13 cellular contexts compared by ENCODE assay signal in genomic region chr15:94083467-94083991, GRCh38.
A peak's percentile ranks its signal among the peaks of the same experiment; 100 is the strongest.
DNase-seq lines count a peak whose midpoint lies in the region; ATAC-seq and TF ChIP-seq lines count a peak whose summit lies in the region.
"Had no signal": no experiment of that assay in that cellular context is flagged by ENCODE, and none has a peak within 500 bp of the region (broad histone marks: within the 10 kb centered on the region; RNA-seq: fewer than 3 reads in every experiment).

No MANE protein-coding gene starts in this region.

- H3K27me3 ChIP-seq in A673 (replicated peaks; ENCODE audit: insufficient read depth, low read depth, low read length, poor library complexity) (no peaks in the 10 kb centered on the region), muscle layer of colon (ENCODE audit: control insufficient read depth in 1 of 2, insufficient read depth in 2 of 2, low read length in 2 of 2) (no peaks in the 10 kb centered on the region)
- H3K27me3 ChIP-seq: thyroid gland had no signal

- H3K4me3 ChIP-seq in A673 (ENCODE audit: low read depth, low read length, poor library complexity, severe bottlenecking): no peak overlapping the region
- H3K4me3 ChIP-seq in choroid plexus epithelial cell (ENCODE audit: low read depth, low read length): no peak overlapping the region
- no peak overlapping the region for H3K4me3 ChIP-seq in muscle layer of colon (ENCODE audit: low read depth in 1 of 2, low read length in 2 of 2)
- H3K4me3 ChIP-seq: psoas muscle, thyroid gland had no signal

- intact Hi-C loops in A673 (cut with micrococcal nuclease; ENCODE audit: unreplicated experiment): no loop called here

- H3K4me1 Mint-ChIP-seq in T-helper 2 cell treated with Interferon-gamma antibody and Interleukin-4, amounts not matched to agents 5 μg/mL and 100 μg/mL, for 36 hours (ENCODE audit: low read depth): no peaks in the 10 kb centered on the region
- H3K4me1 Mint-ChIP-seq: memory B cell had no signal

- TF ChIP-seq CTCF in A673 (conservative IDR thresholded peaks at IDR 0.05; ENCODE audit: low read depth, low read length) (no peak), choroid plexus epithelial cell (conservative IDR thresholded peaks at IDR 0.05; ENCODE audit: low read depth, low read length) (peak; percentile 13)

- H3K9ac ChIP-seq in muscle layer of colon (ENCODE audit: low read length): no peak overlapping the region

- H3K9me3 Mint-ChIP-seq in T-helper 2 cell treated with Interferon-gamma antibody and Interleukin-4, amounts not matched to agents 5 μg/mL and 100 μg/mL, for 36 hours: no peaks in the 10 kb centered on the region
- H3K9me3 Mint-ChIP-seq: memory B cell had no signal

- no peaks in the 10 kb centered on the region for H3K36me3 Mint-ChIP-seq in T-helper 2 cell treated with Interferon-gamma antibody and Interleukin-4, amounts not matched to agents 5 μg/mL and 100 μg/mL, for 36 hours (ENCODE audit: low read depth)
- H3K36me3 Mint-ChIP-seq: memory B cell had no signal

- H3K27ac ChIP-seq in A673 (ENCODE audit: low read depth, low read length, poor library complexity, severe bottlenecking) (peak overlapping the region; percentile 84), muscle layer of colon (ENCODE audit: low read depth, low read length) (peak overlapping the region; percentile 71)
- H3K27ac ChIP-seq: psoas muscle, thyroid gland had no signal

- no TSS peak for BruUV-seq in A673 (replicated peaks; lab: Mats Ljungman, UMichigan)

- no peak overlapping the region for H3K4me3 Mint-ChIP-seq in T-helper 2 cell treated with Interferon-gamma antibody and Interleukin-4, amounts not matched to agents 5 μg/mL and 100 μg/mL, for 36 hours
- H3K4me3 Mint-ChIP-seq: memory B cell had no signal

- H3K27me3 Mint-ChIP-seq in T-helper 2 cell treated with Interferon-gamma antibody and Interleukin-4, amounts not matched to agents 5 μg/mL and 100 μg/mL, for 36 hours (ENCODE audit: low read depth): peaks cover 2% of the 10 kb centered on the region

- peaks cover 74% of the 10 kb centered on the region for H3K4me1 ChIP-seq in A673 (ENCODE audit: insufficient read depth, low read length, poor library complexity, severe bottlenecking)
- H3K4me1 ChIP-seq in muscle layer of colon (ENCODE audit: insufficient read depth, low read length): peaks cover 45% of the 10 kb centered on the region
- H3K4me1 ChIP-seq: psoas muscle, thyroid gland had no signal

- H3K36me3 ChIP-seq in A673 (ENCODE audit: insufficient read depth, low read length, poor library complexity, severe bottlenecking) (no peaks in the 10 kb centered on the region), muscle layer of colon (ENCODE audit: insufficient read depth, low read length) (no peaks in the 10 kb centered on the region)
- H3K36me3 ChIP-seq: thyroid gland had no signal

- ATAC-seq in HG03039 (IDR thresholded peaks at IDR 0.05; ENCODE audit: unreplicated experiment) (no peak), GM19395 (IDR thresholded peaks at IDR 0.05; ENCODE audit: unreplicated experiment) (no peak)
- ATAC-seq: Panc1, psoas muscle had no signal

- H3K9me3 ChIP-seq in A673 (ENCODE audit: low read depth, low read length, poor library complexity, severe bottlenecking): no peaks in the 10 kb centered on the region
- H3K9me3 ChIP-seq in muscle layer of colon (ENCODE audit: low read length): no peaks in the 10 kb centered on the region
- H3K9me3 ChIP-seq: psoas muscle, thyroid gland had no signal

- DNase-seq in A673 (ENCODE audit: low spot score) (peak; percentile 99), HT1080 (ENCODE audit: low read depth) (peak; percentile 74), choroid plexus epithelial cell (ENCODE audit: low read depth) (peak; percentile 60), HUDEP-2 (lab: John Stamatoyannopoulos, UW; ENCODE audit: unreplicated experiment in 76 of 76) (no peak)
- no peak for DNase-seq in T-helper 2 cell treated with Interferon-gamma antibody and Interleukin-4, amounts not matched to agents 5 μg/mL and 100 μg/mL, for 36 hours (ENCODE audit: low spot score)
- DNase-seq: NCI-H2171, psoas muscle, thyroid gland had no signal

- H3K27ac Mint-ChIP-seq in T-helper 2 cell treated with Interferon-gamma antibody and Interleukin-4, amounts not matched to agents 5 μg/mL and 100 μg/mL, for 36 hours: no peak overlapping the region
- H3K27ac Mint-ChIP-seq: memory B cell had no signal

- CTCF ChIA-PET in A673 (lab: Charles Lee): interaction anchor here (0.5 to 2.2 kb wide), 3 partner anchors 36 to 1053 kb away, joined by 6 to 18 read pairs (median 6); no protein-coding TSS in a partner anchor

- POLR2A ChIA-PET in A673 (lab: Charles Lee; ENCODE audit: low non-redundant PET): no interaction called here

Comparison
In these comparisons a context has a peak if more than half of its experiments do, and no peak if none do; other contexts are left out.
1. DNase-seq: peak in A673 (single experiment), HT1080 (single experiment) and choroid plexus epithelial cell (single experiment); none in HUDEP-2 (0 of 76) and T-helper 2 cell treated with Interferon-gamma antibody and Interleukin-4, amounts not matched to agents 5 μg/mL and 100 μg/mL, for 36 hours (single experiment).